17 cellular contexts compared by ENCODE assay signal in the genomic region with DNA sequence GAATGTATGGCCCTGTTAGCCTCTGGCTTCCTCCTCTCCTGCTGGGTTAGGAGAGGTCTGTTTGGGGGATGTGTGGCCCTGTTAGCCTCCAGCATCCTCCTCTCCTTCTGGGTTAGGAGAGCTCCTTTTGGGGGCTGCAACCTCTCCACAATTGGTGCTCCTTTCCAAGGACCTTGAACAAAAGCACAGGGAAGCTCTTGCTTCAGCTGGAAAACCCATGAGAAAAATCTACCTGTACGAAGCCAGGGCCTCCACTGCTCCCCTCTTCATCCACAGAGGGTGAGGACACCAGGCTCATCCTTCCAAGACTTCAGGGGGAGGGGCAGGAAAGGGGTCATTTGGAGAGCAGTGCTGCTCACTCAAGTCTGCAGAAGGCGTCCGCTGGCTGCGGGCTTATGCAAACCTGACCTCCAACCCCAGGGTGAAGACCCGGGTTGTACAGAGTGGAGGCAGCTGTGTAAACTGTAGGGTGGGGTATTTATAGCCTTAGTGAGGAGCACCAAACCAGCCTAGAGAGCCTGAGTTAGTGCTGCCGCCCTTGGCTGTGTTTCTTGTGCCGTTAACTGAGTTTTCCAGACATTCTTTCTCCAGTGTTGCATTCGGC.
DNase-seq lines count a peak whose midpoint lies in the region; ATAC-seq, FAIRE-seq and TF ChIP-seq lines count a peak whose summit lies in the region.
"Had no signal": no experiment of that assay in that cellular context is flagged by ENCODE, and none has a peak within 500 bp of the region (broad histone marks: within the 10 kb centered on the region; RNA-seq: fewer than 3 reads in every experiment).

No MANE protein-coding gene starts in this region.

- CTCF ChIA-PET in A673 (lab: Charles Lee) (no interaction called here), HepG2 (lab: Yijun Ruan, JAX; ENCODE audit: low intra/inter-chr PET ratio, low total read pairs) (no interaction called here)

- no peak for TF ChIP-seq RAD21 in HepG2 (CRISPR knock-in tag; IDR thresholded peaks at IDR 0.05)

- H3K27me3 ChIP-seq in A673 (replicated peaks; ENCODE audit: insufficient read depth, low read depth, low read length, poor library complexity) (no peaks in the 10 kb centered on the region), HepG2 (ENCODE audit: control insufficient read depth in 1 of 2, insufficient read depth in 2 of 2, low read length in 2 of 2) (peaks cover 0 to 7% of the 10 kb centered on the region in 2 experiments; a peak in 1 of 5 replicates), gastrocnemius medialis (no peaks in the 10 kb centered on the region)

- H3K36me3 ChIP-seq in A673 (ENCODE audit: insufficient read depth, low read length, poor library complexity, severe bottlenecking) (no peaks in the 10 kb centered on the region), HepG2 (replicated peaks in 1 of 2; ENCODE audit: control insufficient read depth in 1 of 2, insufficient read depth in 2 of 2, low read length in 2 of 2) (no peaks in the 10 kb centered on the region), gastrocnemius medialis (no peaks in the 10 kb centered on the region)

- WGBS in HepG2 (ENCODE audit: low lambda C conversion rate), result 2% methylated on average over 8 of the region's 8 CpGs

- no peaks in the 10 kb centered on the region for H3K79me2 ChIP-seq in HepG2 (ENCODE audit: insufficient read depth, low read length)

- H2AFZ ChIP-seq in HepG2 (ENCODE audit: low read length), result no peak overlapping the region

- FAIRE-seq in HepG2 (lab: Jason Lieb, UNC), result no peak
- FAIRE-seq: G401.6, GM12891, H54 had no signal

- H4K20me1 ChIP-seq in HepG2 (ENCODE audit: insufficient read depth, low read length), result no peaks in the 10 kb centered on the region

- H3K4me2 ChIP-seq in HepG2 (ENCODE audit: low read depth, low read length), result no peak overlapping the region

- H3K4me1 ChIP-seq in A673 (ENCODE audit: insufficient read depth, low read length, poor library complexity, severe bottlenecking), result peaks cover 50% of the 10 kb centered on the region
- H3K4me1 ChIP-seq in HepG2 (ENCODE audit: insufficient read depth, low read length), result no peaks in the 10 kb centered on the region
- peaks cover 13 to 21% of the 10 kb centered on the region in 2 donors for H3K4me1 ChIP-seq in gastrocnemius medialis

- H3K27ac ChIP-seq in A673 (ENCODE audit: low read depth, low read length, poor library complexity, severe bottlenecking) (peak overlapping the region; percentile 59), HepG2 (ENCODE audit: extremely low read length, insufficient read depth, low read length) (no peak overlapping the region), gastrocnemius medialis (peak overlapping the region in 3 of 4 donors; percentile 32 to 67 (median 55))

- intact Hi-C loops in A673 (cut with micrococcal nuclease; ENCODE audit: unreplicated experiment), result no loop called here
- intact Hi-C loops in HepG2 (cut with micrococcal nuclease; ENCODE audit: unreplicated experiment), result no loop called here
- intact Hi-C loops in gastrocnemius medialis (cut with DNase I; ENCODE audit: low total_unique reads), result no loop called here

- TF ChIP-seq CTCF in A673 (conservative IDR thresholded peaks at IDR 0.05; ENCODE audit: low read depth, low read length), result no peak
- no peak for TF ChIP-seq CTCF in choroid plexus epithelial cell (conservative IDR thresholded peaks at IDR 0.05; ENCODE audit: low read depth, low read length)
- TF ChIP-seq CTCF in HepG2 (CRISPR knock-in tag; IDR thresholded peaks at IDR 0.05), result no peak
- no peak for TF ChIP-seq CTCF in gastrocnemius medialis (IDR thresholded peaks at IDR 0.05 in 4 of 5, conservative IDR thresholded peaks at IDR 0.05 in 1 of 5)

- in situ Hi-C loops in HepG2 (cut with HindIII; ENCODE audit: extremely low pct_ligation_motif_present, low pct_unique_long_range_greater_than_20kb), result no loop called here
- in situ Hi-C loops in gastrocnemius medialis (cut with MboI; ENCODE audit: low sequenced_read_pairs in 4 of 4), result no loop called here

- TF ChIP-seq POLR2A in HepG2 (IDR thresholded peaks at IDR 0.05; ENCODE audit: insufficient read depth in 1 of 2, low read depth in 2 of 2, low read length in 2 of 2), result no peak
- TF ChIP-seq POLR2A in gastrocnemius medialis (IDR thresholded peaks at IDR 0.05), result no peak

- no peak overlapping the region for H3K9ac ChIP-seq in HepG2 (ENCODE audit: insufficient read depth, low read depth, low read length)

- ATAC-seq in HepG2, result peak; percentile 17; the same call in 1 of the 3 replicates
- ATAC-seq in gastrocnemius medialis, result peak; percentile 32 to 37
- ATAC-seq in HG03135 (IDR thresholded peaks at IDR 0.05; ENCODE audit: unreplicated experiment), result no peak
- ATAC-seq in GM18909 (IDR thresholded peaks at IDR 0.05; ENCODE audit: poor library complexity, unreplicated experiment), result no peak
- ATAC-seq: activated CD8-positive, alpha-beta T cell treated with anti-CD3 and anti-CD28 coated beads for 36 hours had no signal

- POLR2A ChIA-PET in A673 (lab: Charles Lee; ENCODE audit: low non-redundant PET) (no interaction called here), HepG2 (lab: Yijun Ruan, JAX) (no interaction called here)

- no peak for DNase-seq in A673 (ENCODE audit: low spot score)
- DNase-seq in choroid plexus epithelial cell (ENCODE audit: low read depth), result peak; percentile 84
- DNase-seq in HepG2 (ENCODE audit: low spot score), result no peak
- peak in 1 of 2 donors; percentile 23 for DNase-seq in gastrocnemius medialis
- no peak for DNase-seq in NCI-H524 (lab: John Stamatoyannopoulos, UW)
- no peak for DNase-seq in SW480 (ENCODE audit: low spot score)
- DNase-seq: activated CD8-positive, alpha-beta T cell treated with anti-CD3 and anti-CD28 coated beads for 36 hours; glutamatergic neuron; NCI-H1694 treated with DMSO at 0.1 percent for 48 hours; NCI-H524 treated with DMSO at 0.1 percent for 48 hours; stimulated activated CD4-positive, alpha-beta T cell treated with anti-CD3 and anti-CD28 coated beads, Interleukin-4, amount 100 ng/mL, for 1 hour; stimulated activated CD8-positive, alpha-beta memory T cell treated with anti-CD3 and anti-CD28 coated beads, Interleukin-4, amount 100 ng/mL, for 48 hours had no signal

- no TSS peak for BruUV-seq in A673 (replicated peaks; lab: Mats Ljungman, UMichigan)
- BruUV-seq in HepG2 (replicated peaks; lab: Mats Ljungman, UMichigan), result no TSS peak

- no peaks in the 10 kb centered on the region for H3K9me3 ChIP-seq in A673 (ENCODE audit: low read depth, low read length, poor library complexity, severe bottlenecking)
- no peaks in the 10 kb centered on the region for H3K9me3 ChIP-seq in HepG2 (ENCODE audit: low read length)
- H3K9me3 ChIP-seq in gastrocnemius medialis, result no peaks in the 10 kb centered on the region

- TF ChIP-seq EP300 in HepG2 (IDR thresholded peaks at IDR 0.05; ENCODE audit: low read depth in 2 of 2, low read length in 2 of 2), result no peak
- TF ChIP-seq EP300 in HepG2 (CRISPR knock-in tag; IDR thresholded peaks at IDR 0.05; ENCODE audit: borderline replicate concordance), result no peak

- no peak overlapping the region for H3K4me3 ChIP-seq in A673 (ENCODE audit: low read depth, low read length, poor library complexity, severe bottlenecking)
- H3K4me3 ChIP-seq in choroid plexus epithelial cell (ENCODE audit: low read depth, low read length), result no peak overlapping the region
- no peak overlapping the region for H3K4me3 ChIP-seq in HepG2 (replicated peaks in 1 of 3; ENCODE audit: insufficient read depth in 1 of 3, low read depth in 2 of 3, low read length in 3 of 3)
- no peak overlapping the region for H3K4me3 ChIP-seq in gastrocnemius medialis

TF ChIP-seq in HepG2, 621 proteins besides CTCF, POLR2A, EP300 and RAD21 (continues in another document):
- TF ChIP-seq AHR (CRISPR knock-in tag; IDR thresholded peaks at IDR 0.05), result no peak
- TF ChIP-seq, protein P1, sequence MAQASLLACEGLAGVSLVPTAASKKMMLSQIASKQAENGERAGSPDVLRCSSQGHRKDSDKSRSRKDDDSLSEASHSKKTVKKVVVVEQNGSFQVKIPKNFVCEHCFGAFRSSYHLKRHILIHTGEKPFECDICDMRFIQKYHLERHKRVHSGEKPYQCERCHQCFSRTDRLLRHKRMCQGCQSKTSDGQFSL (CRISPR knock-in tag; IDR thresholded peaks at IDR 0.05), result no peak
- no peak for TF ChIP-seq ZNF253 (CRISPR knock-in tag; IDR thresholded peaks at IDR 0.05; ENCODE audit: borderline replicate concordance)
- TF ChIP-seq MIER3 (CRISPR knock-in tag; IDR thresholded peaks at IDR 0.05; ENCODE audit: borderline replicate concordance), result no peak
- TF ChIP-seq, protein P2, sequence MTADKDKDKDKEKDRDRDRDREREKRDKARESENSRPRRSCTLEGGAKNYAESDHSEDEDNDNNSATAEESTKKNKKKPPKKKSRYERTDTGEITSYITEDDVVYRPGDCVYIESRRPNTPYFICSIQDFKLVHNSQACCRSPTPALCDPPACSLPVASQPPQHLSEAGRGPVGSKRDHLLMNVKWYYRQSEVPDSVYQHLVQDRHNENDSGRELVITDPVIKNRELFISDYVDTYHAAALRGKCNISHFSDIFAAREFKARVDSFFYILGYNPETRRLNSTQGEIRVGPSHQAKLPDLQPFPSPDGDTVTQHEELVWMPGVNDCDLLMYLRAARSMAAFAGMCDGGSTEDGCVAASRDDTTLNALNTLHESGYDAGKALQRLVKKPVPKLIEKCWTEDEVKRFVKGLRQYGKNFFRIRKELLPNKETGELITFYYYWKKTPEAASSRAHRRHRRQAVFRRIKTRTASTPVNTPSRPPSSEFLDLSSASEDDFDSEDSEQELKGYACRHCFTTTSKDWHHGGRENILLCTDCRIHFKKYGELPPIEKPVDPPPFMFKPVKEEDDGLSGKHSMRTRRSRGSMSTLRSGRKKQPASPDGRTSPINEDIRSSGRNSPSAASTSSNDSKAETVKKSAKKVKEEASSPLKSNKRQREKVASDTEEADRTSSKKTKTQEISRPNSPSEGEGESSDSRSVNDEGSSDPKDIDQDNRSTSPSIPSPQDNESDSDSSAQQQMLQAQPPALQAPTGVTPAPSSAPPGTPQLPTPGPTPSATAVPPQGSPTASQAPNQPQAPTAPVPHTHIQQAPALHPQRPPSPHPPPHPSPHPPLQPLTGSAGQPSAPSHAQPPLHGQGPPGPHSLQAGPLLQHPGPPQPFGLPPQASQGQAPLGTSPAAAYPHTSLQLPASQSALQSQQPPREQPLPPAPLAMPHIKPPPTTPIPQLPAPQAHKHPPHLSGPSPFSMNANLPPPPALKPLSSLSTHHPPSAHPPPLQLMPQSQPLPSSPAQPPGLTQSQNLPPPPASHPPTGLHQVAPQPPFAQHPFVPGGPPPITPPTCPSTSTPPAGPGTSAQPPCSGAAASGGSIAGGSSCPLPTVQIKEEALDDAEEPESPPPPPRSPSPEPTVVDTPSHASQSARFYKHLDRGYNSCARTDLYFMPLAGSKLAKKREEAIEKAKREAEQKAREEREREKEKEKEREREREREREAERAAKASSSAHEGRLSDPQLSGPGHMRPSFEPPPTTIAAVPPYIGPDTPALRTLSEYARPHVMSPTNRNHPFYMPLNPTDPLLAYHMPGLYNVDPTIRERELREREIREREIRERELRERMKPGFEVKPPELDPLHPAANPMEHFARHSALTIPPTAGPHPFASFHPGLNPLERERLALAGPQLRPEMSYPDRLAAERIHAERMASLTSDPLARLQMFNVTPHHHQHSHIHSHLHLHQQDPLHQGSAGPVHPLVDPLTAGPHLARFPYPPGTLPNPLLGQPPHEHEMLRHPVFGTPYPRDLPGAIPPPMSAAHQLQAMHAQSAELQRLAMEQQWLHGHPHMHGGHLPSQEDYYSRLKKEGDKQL (CRISPR knock-in tag; IDR thresholded peaks at IDR 0.05; ENCODE audit: low read depth), result no peak

Comparison
In these comparisons a context has a peak if more than half of its experiments do, and no peak if none do; other contexts are left out.
1. ATAC-seq: peak in HepG2 (single experiment) and gastrocnemius medialis (2 of 2); none in HG03135 (single experiment) and GM18909 (single experiment).